Comparison of ENCODE assay signal across 22 cellular contexts in genomic region chr2:60502123-60502522, GRCh38. TPM values are rescaled to one million over a fixed set of nuclear protein-coding genes. Genes with fewer than 3 reads are reported as not detected.
"Had no signal": no experiment of that assay in that cellular context is flagged by ENCODE, and none has a peak within 500 bp of the region (broad histone marks: within the 10 kb centered on the region; RNA-seq: fewer than 3 reads in every experiment).

No MANE protein-coding gene starts in this region.

- H3K4me3 ChIP-seq: cardiac muscle cell, neural progenitor cell, spleen, tibial artery had no signal

- H3K27me3 ChIP-seq: cardiac muscle cell, neural progenitor cell, spleen had no signal

- H3K9me3 Mint-ChIP-seq: activated CD4-positive, alpha-beta T cell treated with anti-CD3 and anti-CD28 coated beads, Interleukin-2, amount 10 ng/mL, durations not matched to agents 7 days and 5 days; activated CD8-positive, alpha-beta T cell treated with anti-CD3 and anti-CD28 coated beads for 36 hours; activated naive CD8-positive, alpha-beta T cell treated with anti-CD3 and anti-CD28 coated beads, Interleukin-2, amount 50 U/mL, for 24 hours; activated T-helper 1 cell treated with anti-CD3 and anti-CD28 coated beads, Interleukin-12 subunit alpha, Interleukin-12 subunit beta, Interleukin-2, Interleukin-4 antibody, amounts not matched to agents 30 ng/mL and 10 ng/mL and 1 ng/mL, durations not matched to agents 14 hours and 24 hours and 36 hours; dendritic cell treated with granulocyte-macrophage colony-stimulating factor and Interleukin-4, amounts not matched to agents 40 ng/mL and 50 ng/mL, for 4 days; neural progenitor cell; stimulated activated naive CD8-positive, alpha-beta T cell treated with anti-CD3 and anti-CD28 coated beads, Interleukin-15, amount 100 ng/mL, for 72 hours had no signal

- H3K27me3 Mint-ChIP-seq: activated naive CD8-positive, alpha-beta T cell treated with anti-CD3 and anti-CD28 coated beads, Interleukin-2, amount 50 U/mL, for 24 hours; dendritic cell treated with granulocyte-macrophage colony-stimulating factor and Interleukin-4, amounts not matched to agents 40 ng/mL and 50 ng/mL, for 4 days had no signal

- ATAC-seq: activated CD8-positive, alpha-beta memory T cell treated with anti-CD3 and anti-CD28 coated beads, Interleukin-2, amount 10 ng/mL, durations not matched to agents 7 days and 5 days; activated CD8-positive, alpha-beta T cell treated with anti-CD3 and anti-CD28 coated beads for 36 hours; activated naive CD8-positive, alpha-beta T cell treated with anti-CD3 and anti-CD28 coated beads, Interleukin-2, amount 50 U/mL, for 24 hours; esophagus mucosa; left ventricle myocardium superior; stimulated activated naive CD8-positive, alpha-beta T cell treated with anti-CD3 and anti-CD28 coated beads, Interleukin-15, amount 100 ng/mL, for 72 hours had no signal

- H3K27ac Mint-ChIP-seq: activated CD4-positive, alpha-beta T cell treated with anti-CD3 and anti-CD28 coated beads, Interleukin-2, amount 10 ng/mL, durations not matched to agents 7 days and 5 days; activated CD8-positive, alpha-beta memory T cell treated with anti-CD3 and anti-CD28 coated beads, Interleukin-2, amount 10 ng/mL, durations not matched to agents 7 days and 5 days; activated CD8-positive, alpha-beta T cell treated with anti-CD3 and anti-CD28 coated beads for 36 hours; activated naive CD8-positive, alpha-beta T cell treated with anti-CD3 and anti-CD28 coated beads, Interleukin-2, amount 50 U/mL, for 24 hours; activated T-helper 1 cell treated with anti-CD3 and anti-CD28 coated beads, Interleukin-12 subunit alpha, Interleukin-12 subunit beta, Interleukin-2, Interleukin-4 antibody, amounts not matched to agents 30 ng/mL and 10 ng/mL and 1 ng/mL, durations not matched to agents 14 hours and 24 hours and 36 hours; dendritic cell treated with granulocyte-macrophage colony-stimulating factor and Interleukin-4, amounts not matched to agents 40 ng/mL and 50 ng/mL, for 4 days; neural progenitor cell; stimulated activated naive CD8-positive, alpha-beta T cell treated with anti-CD3 and anti-CD28 coated beads, Interleukin-15, amount 100 ng/mL, for 72 hours had no signal

- H3K4me3 Mint-ChIP-seq: activated CD4-positive, alpha-beta T cell treated with anti-CD3 and anti-CD28 coated beads, Interleukin-2, amount 10 ng/mL, durations not matched to agents 7 days and 5 days; activated CD8-positive, alpha-beta memory T cell treated with anti-CD3 and anti-CD28 coated beads, Interleukin-2, amount 10 ng/mL, durations not matched to agents 7 days and 5 days; activated CD8-positive, alpha-beta T cell treated with anti-CD3 and anti-CD28 coated beads for 36 hours; activated naive CD8-positive, alpha-beta T cell treated with anti-CD3 and anti-CD28 coated beads, Interleukin-2, amount 50 U/mL, for 24 hours; activated T-helper 1 cell treated with anti-CD3 and anti-CD28 coated beads, Interleukin-12 subunit alpha, Interleukin-12 subunit beta, Interleukin-2, Interleukin-4 antibody, amounts not matched to agents 30 ng/mL and 10 ng/mL and 1 ng/mL, durations not matched to agents 14 hours and 24 hours and 36 hours; dendritic cell treated with granulocyte-macrophage colony-stimulating factor and Interleukin-4, amounts not matched to agents 40 ng/mL and 50 ng/mL, for 4 days; neural progenitor cell; stimulated activated naive CD8-positive, alpha-beta T cell treated with anti-CD3 and anti-CD28 coated beads, Interleukin-15, amount 100 ng/mL, for 72 hours had no signal

- H3K9me3 ChIP-seq: spleen, tibial artery had no signal

- H3K9ac ChIP-seq: neural progenitor cell had no signal

- H3K36me3 Mint-ChIP-seq: activated CD8-positive, alpha-beta memory T cell treated with anti-CD3 and anti-CD28 coated beads, Interleukin-2, amount 10 ng/mL, durations not matched to agents 7 days and 5 days; neural progenitor cell had no signal

- H3K4me1 ChIP-seq: tibial artery had no signal

- H3K36me3 ChIP-seq: cardiac muscle cell, neural progenitor cell, tibial artery had no signal

- DNase-seq: activated CD4-positive, alpha-beta T cell treated with anti-CD3 and anti-CD28 coated beads, Interleukin-2, amount 10 ng/mL, durations not matched to agents 7 days and 5 days; activated CD4-positive, CD25-positive, alpha-beta regulatory T cell treated with anti-CD3 and anti-CD28 coated beads, Interleukin-2, amount 50 U/mL, for 72 hours; activated CD8-positive, alpha-beta memory T cell treated with anti-CD3 and anti-CD28 coated beads, Interleukin-2, amount 10 ng/mL, durations not matched to agents 7 days and 5 days; activated CD8-positive, alpha-beta T cell treated with anti-CD3 and anti-CD28 coated beads for 36 hours; activated gamma-delta T cell; activated naive CD4-positive, alpha-beta T cell treated with anti-CD3 and anti-CD28 coated beads, Interleukin-2, amount 50 U/mL, for 16 hours; activated naive CD8-positive, alpha-beta T cell treated with anti-CD3 and anti-CD28 coated beads, Interleukin-2, amount 50 U/mL, for 24 hours; activated T-cell treated with anti-CD3 and anti-CD28 coated beads for 4 hours; effector CD4-positive, alpha-beta T cell; foreskin melanocyte; hypothalamus; left ventricle myocardium superior; mammary epithelial cell; spleen; stimulated activated CD4-positive, alpha-beta T cell treated with anti-CD3 and anti-CD28 coated beads, Interleukin-4, amount 100 ng/mL, for 1 hour; stimulated activated naive CD8-positive, alpha-beta T cell treated with anti-CD3 and anti-CD28 coated beads, Interleukin-15, amount 100 ng/mL, for 72 hours; tibial artery had no signal

RNA-seq across cellular contexts. Expression of gene BCL11A, which starts 51.3 kb away (rescaled TPM):
- total RNA-seq: activated CD8-positive, alpha-beta memory T cell treated with anti-CD3 and anti-CD28 coated beads, Interleukin-2, amount 10 ng/mL, durations not matched to agents 7 days and 5 days; activated T-helper 1 cell treated with anti-CD3 and anti-CD28 coated beads, Interleukin-12 subunit alpha, Interleukin-12 subunit beta, Interleukin-2, Interleukin-4 antibody, amounts not matched to agents 30 ng/mL and 10 ng/mL and 1 ng/mL, durations not matched to agents 14 hours and 24 hours and 36 hours had no signal
